ENCODE assay signal across 8 cellular contexts in genomic region chr6:47242483-47243386, GRCh38.
A peak's percentile ranks its signal among the peaks of the same experiment; 100 is the strongest.
DNase-seq lines count a peak whose midpoint lies in the region; ATAC-seq, FAIRE-seq and TF ChIP-seq lines count a peak whose summit lies in the region.

No MANE protein-coding gene starts in this region.

- no peaks in the 10 kb centered on the region for H3K9me3 ChIP-seq in Karpas-422 (ENCODE audit: low read length)
- no peaks in the 10 kb centered on the region for H3K9me3 ChIP-seq in SJSA1 (replicated peaks)
- no peaks in the 10 kb centered on the region for H3K9me3 ChIP-seq in adipocyte (ENCODE audit: control insufficient read depth, low read length)

- H3K4me1 Mint-ChIP-seq in progenitor cell of endocrine pancreas (ENCODE audit: low read depth): peaks cover 28% of the 10 kb centered on the region

- peaks cover 10% of the 10 kb centered on the region for H3K36me3 Mint-ChIP-seq in progenitor cell of endocrine pancreas (ENCODE audit: insufficient read depth)

- no peak for TF ChIP-seq POLR2A in H54 (IDR thresholded peaks at IDR 0.05; ENCODE audit: low read depth, low read length)

- peak; percentile 98 for ATAC-seq in left cardiac atrium
- peak; percentile 94 for ATAC-seq in sciatic nerve

- no peak overlapping the region for H2AFZ ChIP-seq in Karpas-422 (ENCODE audit: low read length)

- peaks cover 50% of the 10 kb centered on the region for H3K4me1 ChIP-seq in Karpas-422 (ENCODE audit: low read length)
- peaks cover 7% of the 10 kb centered on the region for H3K4me1 ChIP-seq in SJSA1 (replicated peaks)
- H3K4me1 ChIP-seq in adipocyte (ENCODE audit: control insufficient read depth, insufficient read depth, low read length): peaks cover 40% of the 10 kb centered on the region

- no peaks in the 10 kb centered on the region for H3K9me2 ChIP-seq in Karpas-422 (replicated peaks; ENCODE audit: insufficient read depth, low read length)

- H3K36me3 ChIP-seq in Karpas-422 (ENCODE audit: insufficient read depth, low read length) (no peaks in the 10 kb centered on the region), SJSA1 (no peaks in the 10 kb centered on the region), adipocyte (ENCODE audit: control insufficient read depth, insufficient read depth, low read length, severe bottlenecking) (peaks cover 9% of the 10 kb centered on the region)

- no peak overlapping the region for H3K27ac Mint-ChIP-seq in progenitor cell of endocrine pancreas

- H3K27me3 Mint-ChIP-seq in progenitor cell of endocrine pancreas: no peaks in the 10 kb centered on the region

- no peak for TF ChIP-seq CTCF in progenitor cell of endocrine pancreas (IDR thresholded peaks at IDR 0.05; ENCODE audit: unreplicated experiment)

- H3K27ac ChIP-seq in Karpas-422 (ENCODE audit: low read length) (peak overlapping the region; percentile 43; the same call in 1 of the 2 replicates), SJSA1 (no peak overlapping the region; the same call in 1 of the 2 replicates)

- H4K20me1 ChIP-seq in Karpas-422 (ENCODE audit: insufficient read depth, low read depth, low read length): no peaks in the 10 kb centered on the region

- DNase-seq in GM04504 (ENCODE audit: low read depth): peak; percentile 63
- peak; percentile 90 for DNase-seq in H54 (ENCODE audit: insufficient read length, low spot score)
- DNase-seq in Karpas-422: peak; percentile 85
- peak; percentile 39 to 68 for DNase-seq in SJSA1 (ENCODE audit: low read depth in 1 of 2, low spot score in 2 of 2)
- DNase-seq in adipocyte (ENCODE audit: low read depth): peak; percentile 75
- peak; percentile 88 for DNase-seq in left cardiac atrium
- peak; percentile 82 for DNase-seq in sciatic nerve (ENCODE audit: low spot score)
- DNase-seq in progenitor cell of endocrine pancreas (ENCODE audit: low spot score, unreplicated experiment): no peak

- H3K4me2 ChIP-seq in Karpas-422 (ENCODE audit: low read depth, low read length, poor library complexity, severe bottlenecking): peak overlapping the region; percentile 21

- H3K4me3 Mint-ChIP-seq in progenitor cell of endocrine pancreas (ENCODE audit: low read depth): no peak overlapping the region

- H3K4me3 ChIP-seq in Karpas-422 (ENCODE audit: low read length) (no peak overlapping the region), SJSA1 (no peak overlapping the region), adipocyte (ENCODE audit: low read length) (no peak overlapping the region)

- no peaks in the 10 kb centered on the region for H3K9me3 Mint-ChIP-seq in progenitor cell of endocrine pancreas (ENCODE audit: low read depth)

- peak; percentile 99 for FAIRE-seq in H54 (lab: Jason Lieb, UNC)

- intact Hi-C loops in left cardiac atrium (cut with DNase I): loop anchor here in 1 of 2 donors (2.0 to 10.0 kb wide), 2 partner anchors 118 to 144 kb away; no protein-coding TSS in a partner anchor
- intact Hi-C loops in sciatic nerve (cut with DNase I): no loop called here

- H3K9ac ChIP-seq in Karpas-422 (ENCODE audit: low read length): no peak overlapping the region
- H3K9ac ChIP-seq in adipocyte (ENCODE audit: low read length): peak overlapping the region; percentile 44

- H3K27me3 ChIP-seq in Karpas-422 (ENCODE audit: low read length): no peaks in the 10 kb centered on the region
- H3K27me3 ChIP-seq in SJSA1 (replicated peaks): no peaks in the 10 kb centered on the region
- H3K27me3 ChIP-seq in adipocyte (replicated peaks; ENCODE audit: control insufficient read depth, insufficient read depth, low read length): no peaks in the 10 kb centered on the region

- H3K79me2 ChIP-seq in Karpas-422 (ENCODE audit: low read length): no peaks in the 10 kb centered on the region
